In the genomic region with DNA sequence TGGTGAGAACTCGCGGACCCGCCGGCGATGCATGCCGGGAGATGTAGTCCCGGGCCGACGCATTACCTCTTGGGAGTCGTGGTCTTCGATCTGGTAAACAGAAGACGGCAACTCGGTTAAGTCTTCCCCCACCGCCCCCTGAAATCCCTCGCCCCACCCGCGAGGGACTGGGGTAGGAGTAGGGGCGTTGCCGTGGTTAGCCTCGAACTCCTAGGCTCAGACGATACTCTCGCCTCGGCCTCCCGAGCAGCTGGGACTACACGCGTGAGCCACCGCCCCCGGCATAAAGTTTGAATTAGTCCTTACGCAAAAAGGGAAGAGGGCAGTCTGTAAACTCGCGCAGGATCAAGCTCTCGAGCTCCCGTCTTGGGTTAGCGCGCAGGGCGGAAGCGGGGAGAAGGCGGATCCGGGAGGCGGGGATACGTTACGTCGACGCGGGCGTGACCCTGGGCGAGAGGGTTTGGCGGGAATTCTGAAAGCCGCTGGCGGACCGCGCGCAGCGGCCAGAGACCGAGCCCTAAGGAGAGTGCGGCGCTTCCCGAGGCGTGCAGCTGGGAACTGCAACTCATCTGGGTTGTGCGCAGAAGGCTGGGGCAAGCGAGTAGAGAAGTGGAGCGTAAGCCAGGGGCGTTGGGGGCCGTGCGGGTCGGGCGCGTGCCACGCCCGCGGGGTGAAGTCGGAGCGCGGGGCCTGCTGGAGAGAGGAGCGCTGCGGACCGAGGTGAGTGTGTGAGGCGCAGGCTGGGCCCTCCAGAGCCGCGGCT, we compare ENCODE assay signal across 1 cellular context.
A peak's percentile ranks its signal among the peaks of the same experiment; 100 is the strongest.
TF ChIP-seq lines count a peak whose summit lies in the region.

A gene (plus strand): TSS at position 469 of the 763 bp plus-strand sequence. CDS start 3,585 bp downstream, outside the sequence.

TF ChIP-seq in HepG2, 621 proteins besides CTCF, POLR2A, EP300 and RAD21 (continued from another document and continues in another):
- TF ChIP-seq, protein P1, sequence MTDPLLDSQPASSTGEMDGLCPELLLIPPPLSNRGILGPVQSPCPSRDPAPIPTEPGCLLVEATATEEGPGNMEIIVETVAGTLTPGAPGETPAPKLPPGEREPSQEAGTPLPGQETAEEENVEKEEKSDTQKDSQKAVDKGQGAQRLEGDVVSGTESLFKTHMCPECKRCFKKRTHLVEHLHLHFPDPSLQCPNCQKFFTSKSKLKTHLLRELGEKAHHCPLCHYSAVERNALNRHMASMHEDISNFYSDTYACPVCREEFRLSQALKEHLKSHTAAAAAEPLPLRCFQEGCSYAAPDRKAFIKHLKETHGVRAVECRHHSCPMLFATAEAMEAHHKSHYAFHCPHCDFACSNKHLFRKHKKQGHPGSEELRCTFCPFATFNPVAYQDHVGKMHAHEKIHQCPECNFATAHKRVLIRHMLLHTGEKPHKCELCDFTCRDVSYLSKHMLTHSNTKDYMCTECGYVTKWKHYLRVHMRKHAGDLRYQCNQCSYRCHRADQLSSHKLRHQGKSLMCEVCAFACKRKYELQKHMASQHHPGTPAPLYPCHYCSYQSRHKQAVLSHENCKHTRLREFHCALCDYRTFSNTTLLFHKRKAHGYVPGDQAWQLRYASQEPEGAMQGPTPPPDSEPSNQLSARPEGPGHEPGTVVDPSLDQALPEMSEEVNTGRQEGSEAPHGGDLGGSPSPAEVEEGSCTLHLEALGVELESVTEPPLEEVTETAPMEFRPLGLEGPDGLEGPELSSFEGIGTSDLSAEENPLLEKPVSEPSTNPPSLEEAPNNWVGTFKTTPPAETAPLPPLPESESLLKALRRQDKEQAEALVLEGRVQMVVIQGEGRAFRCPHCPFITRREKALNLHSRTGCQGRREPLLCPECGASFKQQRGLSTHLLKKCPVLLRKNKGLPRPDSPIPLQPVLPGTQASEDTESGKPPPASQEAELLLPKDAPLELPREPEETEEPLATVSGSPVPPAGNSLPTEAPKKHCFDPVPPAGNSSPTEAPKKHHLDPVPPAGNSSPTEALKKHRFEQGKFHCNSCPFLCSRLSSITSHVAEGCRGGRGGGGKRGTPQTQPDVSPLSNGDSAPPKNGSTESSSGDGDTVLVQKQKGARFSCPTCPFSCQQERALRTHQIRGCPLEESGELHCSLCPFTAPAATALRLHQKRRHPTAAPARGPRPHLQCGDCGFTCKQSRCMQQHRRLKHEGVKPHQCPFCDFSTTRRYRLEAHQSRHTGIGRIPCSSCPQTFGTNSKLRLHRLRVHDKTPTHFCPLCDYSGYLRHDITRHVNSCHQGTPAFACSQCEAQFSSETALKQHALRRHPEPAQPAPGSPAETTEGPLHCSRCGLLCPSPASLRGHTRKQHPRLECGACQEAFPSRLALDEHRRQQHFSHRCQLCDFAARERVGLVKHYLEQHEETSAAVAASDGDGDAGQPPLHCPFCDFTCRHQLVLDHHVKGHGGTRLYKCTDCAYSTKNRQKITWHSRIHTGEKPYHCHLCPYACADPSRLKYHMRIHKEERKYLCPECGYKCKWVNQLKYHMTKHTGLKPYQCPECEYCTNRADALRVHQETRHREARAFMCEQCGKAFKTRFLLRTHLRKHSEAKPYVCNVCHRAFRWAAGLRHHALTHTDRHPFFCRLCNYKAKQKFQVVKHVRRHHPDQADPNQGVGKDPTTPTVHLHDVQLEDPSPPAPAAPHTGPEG (CRISPR knock-in tag; IDR thresholded peaks at IDR 0.05) = 0 out of 2 replicates have a peak, but pooled peaks have one; percentile 19
- TF ChIP-seq GABPB1 (CRISPR knock-in tag; IDR thresholded peaks at IDR 0.05) (peak; percentile 90), ZNF446 (CRISPR knock-in tag; IDR thresholded peaks at IDR 0.05) (no peak), ZNF614 (CRISPR knock-in tag; IDR thresholded peaks at IDR 0.05; ENCODE audit: borderline replicate concordance) (peak; percentile 57; the same call in 1 of the 2 replicates), PHF8 (CRISPR knock-in tag; IDR thresholded peaks at IDR 0.05) (peak; percentile 89), XRCC5 (optimal IDR thresholded peaks at IDR 0.05; ENCODE audit: low read length) (peak; percentile 22), ZNF460 (CRISPR knock-in tag; IDR thresholded peaks at IDR 0.05; ENCODE audit: borderline replicate concordance) (no peak), ETV5 (CRISPR knock-in tag; IDR thresholded peaks at IDR 0.05; ENCODE audit: borderline replicate concordance) (peak; percentile 69), ZNF768 (CRISPR knock-in tag; IDR thresholded peaks at IDR 0.05) (peak; percentile 62), HCFC1 (IDR thresholded peaks at IDR 0.05; ENCODE audit: low read depth, low read length) (peak; percentile 77), ZNF841 (CRISPR knock-in tag; IDR thresholded peaks at IDR 0.05; ENCODE audit: borderline replicate concordance) (no peak), SMC3 (IDR thresholded peaks at IDR 0.05; ENCODE audit: low read length) (no peak), REXO4 (CRISPR knock-in tag; IDR thresholded peaks at IDR 0.05; ENCODE audit: borderline replicate concordance) (no peak), KDM2A (CRISPR knock-in tag; IDR thresholded peaks at IDR 0.05; ENCODE audit: borderline replicate concordance, low read depth) (peak; percentile 90), TBP (CRISPR knock-in tag; IDR thresholded peaks at IDR 0.05) (no peak), PPARG (CRISPR knock-in tag; conservative IDR thresholded peaks at IDR 0.05) (no peak), BHLHE40 (IDR thresholded peaks at IDR 0.05; ENCODE audit: low read length) (peak; percentile 3; the same call in 1 of the 2 replicates), ZSCAN9 (CRISPR knock-in tag; IDR thresholded peaks at IDR 0.05; ENCODE audit: borderline replicate concordance) (0 out of 2 replicates have a peak, but pooled peaks have one; percentile 25), ZNF230 (CRISPR knock-in tag; IDR thresholded peaks at IDR 0.05) (peak; percentile 72; the same call in 1 of the 2 replicates), ISL2 (CRISPR knock-in tag; IDR thresholded peaks at IDR 0.05) (peak; percentile 71), ZNF205 (CRISPR knock-in tag; IDR thresholded peaks at IDR 0.05) (peak; percentile 61; the same call in 1 of the 2 replicates), CBFB (CRISPR knock-in tag; IDR thresholded peaks at IDR 0.05) (0 out of 2 replicates have a peak, but pooled peaks have one; percentile 9), HNRNPK (IDR thresholded peaks at IDR 0.05; ENCODE audit: low read depth, low read length, poor library complexity, severe bottlenecking) (peak; percentile 37)
- TF ChIP-seq, protein P2, sequence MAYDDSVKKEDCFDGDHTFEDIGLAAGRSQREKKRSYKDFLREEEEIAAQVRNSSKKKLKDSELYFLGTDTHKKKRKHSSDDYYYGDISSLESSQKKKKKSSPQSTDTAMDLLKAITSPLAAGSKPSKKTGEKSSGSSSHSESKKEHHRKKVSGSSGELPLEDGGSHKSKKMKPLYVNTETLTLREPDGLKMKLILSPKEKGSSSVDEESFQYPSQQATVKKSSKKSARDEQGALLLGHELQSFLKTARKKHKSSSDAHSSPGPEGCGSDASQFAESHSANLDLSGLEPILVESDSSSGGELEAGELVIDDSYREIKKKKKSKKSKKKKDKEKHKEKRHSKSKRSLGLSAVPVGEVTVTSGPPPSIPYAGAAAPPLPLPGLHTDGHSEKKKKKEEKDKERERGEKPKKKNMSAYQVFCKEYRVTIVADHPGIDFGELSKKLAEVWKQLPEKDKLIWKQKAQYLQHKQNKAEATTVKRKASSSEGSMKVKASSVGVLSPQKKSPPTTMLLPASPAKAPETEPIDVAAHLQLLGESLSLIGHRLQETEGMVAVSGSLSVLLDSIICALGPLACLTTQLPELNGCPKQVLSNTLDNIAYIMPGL (CRISPR knock-in tag; IDR thresholded peaks at IDR 0.05; ENCODE audit: borderline replicate concordance in 1 of 2, low read depth in 1 of 2) = peak; percentile 46 to 85; a peak in 3 of 4 replicates
- TF ChIP-seq, protein P3, sequence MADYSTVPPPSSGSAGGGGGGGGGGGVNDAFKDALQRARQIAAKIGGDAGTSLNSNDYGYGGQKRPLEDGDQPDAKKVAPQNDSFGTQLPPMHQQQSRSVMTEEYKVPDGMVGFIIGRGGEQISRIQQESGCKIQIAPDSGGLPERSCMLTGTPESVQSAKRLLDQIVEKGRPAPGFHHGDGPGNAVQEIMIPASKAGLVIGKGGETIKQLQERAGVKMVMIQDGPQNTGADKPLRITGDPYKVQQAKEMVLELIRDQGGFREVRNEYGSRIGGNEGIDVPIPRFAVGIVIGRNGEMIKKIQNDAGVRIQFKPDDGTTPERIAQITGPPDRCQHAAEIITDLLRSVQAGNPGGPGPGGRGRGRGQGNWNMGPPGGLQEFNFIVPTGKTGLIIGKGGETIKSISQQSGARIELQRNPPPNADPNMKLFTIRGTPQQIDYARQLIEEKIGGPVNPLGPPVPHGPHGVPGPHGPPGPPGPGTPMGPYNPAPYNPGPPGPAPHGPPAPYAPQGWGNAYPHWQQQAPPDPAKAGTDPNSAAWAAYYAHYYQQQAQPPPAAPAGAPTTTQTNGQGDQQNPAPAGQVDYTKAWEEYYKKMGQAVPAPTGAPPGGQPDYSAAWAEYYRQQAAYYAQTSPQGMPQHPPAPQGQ (CRISPR knock-in tag; IDR thresholded peaks at IDR 0.05; ENCODE audit: borderline replicate concordance) = no peak
- TF ChIP-seq, protein P4, sequence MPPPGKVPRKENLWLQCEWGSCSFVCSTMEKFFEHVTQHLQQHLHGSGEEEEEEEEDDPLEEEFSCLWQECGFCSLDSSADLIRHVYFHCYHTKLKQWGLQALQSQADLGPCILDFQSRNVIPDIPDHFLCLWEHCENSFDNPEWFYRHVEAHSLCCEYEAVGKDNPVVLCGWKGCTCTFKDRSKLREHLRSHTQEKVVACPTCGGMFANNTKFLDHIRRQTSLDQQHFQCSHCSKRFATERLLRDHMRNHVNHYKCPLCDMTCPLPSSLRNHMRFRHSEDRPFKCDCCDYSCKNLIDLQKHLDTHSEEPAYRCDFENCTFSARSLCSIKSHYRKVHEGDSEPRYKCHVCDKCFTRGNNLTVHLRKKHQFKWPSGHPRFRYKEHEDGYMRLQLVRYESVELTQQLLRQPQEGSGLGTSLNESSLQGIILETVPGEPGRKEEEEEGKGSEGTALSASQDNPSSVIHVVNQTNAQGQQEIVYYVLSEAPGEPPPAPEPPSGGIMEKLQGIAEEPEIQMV (CRISPR knock-in tag; IDR thresholded peaks at IDR 0.05; ENCODE audit: low read depth) = peak; percentile 82
- TF ChIP-seq, protein P5, sequence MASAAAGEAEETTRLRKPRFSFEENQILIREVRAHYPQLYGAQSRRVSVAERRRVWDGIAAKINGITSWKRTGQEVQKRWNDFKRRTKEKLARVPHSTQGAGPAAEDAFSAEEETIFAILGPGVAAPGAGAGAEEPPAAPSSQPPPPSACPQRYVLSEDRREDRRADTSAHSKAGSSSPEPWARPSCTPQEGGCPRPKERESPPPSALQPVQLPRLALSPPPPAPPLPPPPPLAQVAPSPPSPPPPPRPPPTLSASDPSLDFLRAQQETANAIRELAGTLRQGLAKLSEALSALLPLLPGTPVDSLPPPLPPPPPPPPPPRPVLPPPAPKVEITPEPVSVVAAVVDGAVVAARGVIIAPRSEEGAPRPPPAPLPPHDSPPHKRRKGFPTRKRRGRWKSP (CRISPR knock-in tag; IDR thresholded peaks at IDR 0.05) = peak; percentile 90
- TF ChIP-seq, protein P6, sequence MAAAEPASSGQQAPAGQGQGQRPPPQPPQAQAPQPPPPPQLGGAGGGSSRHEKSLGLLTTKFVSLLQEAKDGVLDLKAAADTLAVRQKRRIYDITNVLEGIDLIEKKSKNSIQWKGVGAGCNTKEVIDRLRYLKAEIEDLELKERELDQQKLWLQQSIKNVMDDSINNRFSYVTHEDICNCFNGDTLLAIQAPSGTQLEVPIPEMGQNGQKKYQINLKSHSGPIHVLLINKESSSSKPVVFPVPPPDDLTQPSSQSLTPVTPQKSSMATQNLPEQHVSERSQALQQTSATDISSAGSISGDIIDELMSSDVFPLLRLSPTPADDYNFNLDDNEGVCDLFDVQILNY (CRISPR knock-in tag; conservative IDR thresholded peaks at IDR 0.05) = peak; percentile 93
- TF ChIP-seq, protein P7, sequence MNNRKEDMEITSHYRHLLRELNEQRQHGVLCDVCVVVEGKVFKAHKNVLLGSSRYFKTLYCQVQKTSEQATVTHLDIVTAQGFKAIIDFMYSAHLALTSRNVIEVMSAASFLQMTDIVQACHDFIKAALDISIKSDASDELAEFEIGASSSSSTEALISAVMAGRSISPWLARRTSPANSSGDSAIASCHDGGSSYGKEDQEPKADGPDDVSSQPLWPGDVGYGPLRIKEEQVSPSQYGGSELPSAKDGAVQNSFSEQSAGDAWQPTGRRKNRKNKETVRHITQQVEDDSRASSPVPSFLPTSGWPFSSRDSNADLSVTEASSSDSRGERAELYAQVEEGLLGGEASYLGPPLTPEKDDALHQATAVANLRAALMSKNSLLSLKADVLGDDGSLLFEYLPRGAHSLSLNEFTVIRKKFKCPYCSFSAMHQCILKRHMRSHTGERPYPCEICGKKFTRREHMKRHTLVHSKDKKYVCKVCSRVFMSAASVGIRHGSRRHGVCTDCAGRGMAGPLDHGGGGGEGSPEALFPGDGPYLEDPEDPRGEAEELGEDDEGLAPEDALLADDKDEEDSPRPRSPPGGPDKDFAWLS (CRISPR knock-in tag; IDR thresholded peaks at IDR 0.05; ENCODE audit: borderline replicate concordance) = no peak
- TF ChIP-seq, protein P8, sequence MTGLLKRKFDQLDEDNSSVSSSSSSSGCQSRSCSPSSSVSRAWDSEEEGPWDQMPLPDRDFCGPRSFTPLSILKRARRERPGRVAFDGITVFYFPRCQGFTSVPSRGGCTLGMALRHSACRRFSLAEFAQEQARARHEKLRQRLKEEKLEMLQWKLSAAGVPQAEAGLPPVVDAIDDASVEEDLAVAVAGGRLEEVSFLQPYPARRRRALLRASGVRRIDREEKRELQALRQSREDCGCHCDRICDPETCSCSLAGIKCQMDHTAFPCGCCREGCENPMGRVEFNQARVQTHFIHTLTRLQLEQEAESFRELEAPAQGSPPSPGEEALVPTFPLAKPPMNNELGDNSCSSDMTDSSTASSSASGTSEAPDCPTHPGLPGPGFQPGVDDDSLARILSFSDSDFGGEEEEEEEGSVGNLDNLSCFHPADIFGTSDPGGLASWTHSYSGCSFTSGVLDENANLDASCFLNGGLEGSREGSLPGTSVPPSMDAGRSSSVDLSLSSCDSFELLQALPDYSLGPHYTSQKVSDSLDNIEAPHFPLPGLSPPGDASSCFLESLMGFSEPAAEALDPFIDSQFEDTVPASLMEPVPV (CRISPR knock-in tag; IDR thresholded peaks at IDR 0.05) = peak; percentile 87
- TF ChIP-seq, protein P9, sequence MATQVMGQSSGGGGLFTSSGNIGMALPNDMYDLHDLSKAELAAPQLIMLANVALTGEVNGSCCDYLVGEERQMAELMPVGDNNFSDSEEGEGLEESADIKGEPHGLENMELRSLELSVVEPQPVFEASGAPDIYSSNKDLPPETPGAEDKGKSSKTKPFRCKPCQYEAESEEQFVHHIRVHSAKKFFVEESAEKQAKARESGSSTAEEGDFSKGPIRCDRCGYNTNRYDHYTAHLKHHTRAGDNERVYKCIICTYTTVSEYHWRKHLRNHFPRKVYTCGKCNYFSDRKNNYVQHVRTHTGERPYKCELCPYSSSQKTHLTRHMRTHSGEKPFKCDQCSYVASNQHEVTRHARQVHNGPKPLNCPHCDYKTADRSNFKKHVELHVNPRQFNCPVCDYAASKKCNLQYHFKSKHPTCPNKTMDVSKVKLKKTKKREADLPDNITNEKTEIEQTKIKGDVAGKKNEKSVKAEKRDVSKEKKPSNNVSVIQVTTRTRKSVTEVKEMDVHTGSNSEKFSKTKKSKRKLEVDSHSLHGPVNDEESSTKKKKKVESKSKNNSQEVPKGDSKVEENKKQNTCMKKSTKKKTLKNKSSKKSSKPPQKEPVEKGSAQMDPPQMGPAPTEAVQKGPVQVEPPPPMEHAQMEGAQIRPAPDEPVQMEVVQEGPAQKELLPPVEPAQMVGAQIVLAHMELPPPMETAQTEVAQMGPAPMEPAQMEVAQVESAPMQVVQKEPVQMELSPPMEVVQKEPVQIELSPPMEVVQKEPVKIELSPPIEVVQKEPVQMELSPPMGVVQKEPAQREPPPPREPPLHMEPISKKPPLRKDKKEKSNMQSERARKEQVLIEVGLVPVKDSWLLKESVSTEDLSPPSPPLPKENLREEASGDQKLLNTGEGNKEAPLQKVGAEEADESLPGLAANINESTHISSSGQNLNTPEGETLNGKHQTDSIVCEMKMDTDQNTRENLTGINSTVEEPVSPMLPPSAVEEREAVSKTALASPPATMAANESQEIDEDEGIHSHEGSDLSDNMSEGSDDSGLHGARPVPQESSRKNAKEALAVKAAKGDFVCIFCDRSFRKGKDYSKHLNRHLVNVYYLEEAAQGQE (IDR thresholded peaks at IDR 0.05; ENCODE audit: borderline replicate concordance in 1 of 2, low read depth in 1 of 2, low read length in 2 of 2) = 0 out of 4 replicates have a peak, but pooled peaks of 1 of the 2 experiments have one; percentile 4
